ENCODE assay signal across 8 cellular contexts in the genomic region with DNA sequence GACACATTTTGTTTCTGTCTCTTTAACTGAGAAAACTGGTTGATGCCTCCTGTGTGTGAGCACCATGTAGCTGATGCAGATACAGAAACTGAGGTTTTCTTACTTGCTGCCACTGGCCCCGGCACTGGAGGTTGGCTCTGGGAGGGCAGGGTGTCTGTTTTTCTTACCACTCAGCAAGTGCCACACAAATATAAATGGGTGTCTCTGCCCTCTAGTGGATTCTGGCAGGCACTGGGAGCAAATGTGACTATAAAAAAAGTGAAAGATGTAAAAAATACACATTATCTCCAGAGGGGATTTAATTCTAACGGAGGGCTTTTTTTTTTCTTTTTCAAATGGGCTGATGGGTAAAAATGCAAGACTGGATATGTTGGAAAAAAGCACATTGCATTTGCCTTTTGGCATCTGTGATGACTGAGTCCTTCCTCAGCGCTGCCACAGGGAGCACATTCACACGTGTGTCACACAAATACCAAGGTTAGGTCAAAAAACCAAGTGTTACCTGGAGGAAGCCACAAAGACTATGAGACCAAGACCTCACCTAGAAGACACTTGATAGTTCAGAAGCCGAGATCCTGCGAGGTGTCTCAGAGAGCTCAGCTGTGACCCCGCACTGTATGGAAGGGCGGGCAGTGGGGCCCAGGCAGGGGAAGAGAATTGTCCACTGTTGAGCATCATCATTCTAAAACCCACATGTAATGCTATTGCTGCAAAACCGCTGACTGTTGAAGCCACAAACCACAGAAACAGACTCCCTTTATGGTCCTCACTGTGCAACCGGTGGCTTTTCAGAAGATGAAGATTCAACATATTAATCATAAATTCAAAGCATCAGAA. TPM values are rescaled to one million over a fixed set of nuclear protein-coding genes. Genes with fewer than 3 reads are reported as not detected.
DNase-seq lines count a peak whose midpoint lies in the region; ATAC-seq and TF ChIP-seq lines count a peak whose summit lies in the region.

No MANE protein-coding gene starts in this region.

- H3K36me3 ChIP-seq in OCI-LY1 (ENCODE audit: insufficient read depth, low read length), result no peaks in the 10 kb centered on the region

- TF ChIP-seq CTCF in OCI-LY1 (IDR thresholded peaks at IDR 0.05; ENCODE audit: low read length), result peak; percentile 88
- peak; percentile 72 for TF ChIP-seq CTCF in foreskin fibroblast (IDR thresholded peaks at IDR 0.05; ENCODE audit: low read depth, low read length)
- TF ChIP-seq CTCF in progenitor cell of endocrine pancreas (IDR thresholded peaks at IDR 0.05; ENCODE audit: unreplicated experiment), result peak; percentile 66

- H3K4me2 ChIP-seq in OCI-LY1 (ENCODE audit: low read length), result no peak overlapping the region

- H3K27me3 ChIP-seq in OCI-LY1 (ENCODE audit: insufficient read depth, low read length), result no peaks in the 10 kb centered on the region

- H3K27ac Mint-ChIP-seq in activated T-cell treated with anti-CD3 and anti-CD28 coated beads, Interleukin-2, amount 50 U/mL, for 24 hours, result peak overlapping the region; percentile 34
- H3K27ac Mint-ChIP-seq in progenitor cell of endocrine pancreas, result no peak overlapping the region

- no peaks in the 10 kb centered on the region for H3K79me2 ChIP-seq in OCI-LY1 (ENCODE audit: insufficient read depth, low read length)

- H3K27ac ChIP-seq in OCI-LY1 (ENCODE audit: low read depth, low read length, poor library complexity, severe bottlenecking), result no peak overlapping the region

- no peaks in the 10 kb centered on the region for H3F3A ChIP-seq in OCI-LY1 (ENCODE audit: insufficient read depth, low read length)

- ATAC-seq in GM21360 (IDR thresholded peaks at IDR 0.05; ENCODE audit: unreplicated experiment) (peak; percentile 89), HG03521 (IDR thresholded peaks at IDR 0.05; ENCODE audit: unreplicated experiment) (peak; percentile 78)

- peaks cover 32% of the 10 kb centered on the region for H3K36me3 Mint-ChIP-seq in activated T-cell treated with anti-CD3 and anti-CD28 coated beads, Interleukin-2, amount 50 U/mL, for 24 hours (ENCODE audit: low read depth)
- peaks cover 29% of the 10 kb centered on the region for H3K36me3 Mint-ChIP-seq in progenitor cell of endocrine pancreas (ENCODE audit: insufficient read depth)

- H4K20me1 ChIP-seq in OCI-LY1 (ENCODE audit: insufficient read depth, low read length), result no peaks in the 10 kb centered on the region

- no peaks in the 10 kb centered on the region for H3K9me2 ChIP-seq in OCI-LY1 (ENCODE audit: low read depth, low read length)

- H3K4me3 ChIP-seq in OCI-LY1 (ENCODE audit: low read depth, low read length, poor library complexity, severe bottlenecking) (no peak overlapping the region), foreskin fibroblast (ENCODE audit: low read depth in 1 of 2, low read length in 2 of 2) (no peak overlapping the region)

- no peak overlapping the region for H2AFZ ChIP-seq in OCI-LY1 (ENCODE audit: low read length)

- no peaks in the 10 kb centered on the region for H3K9me3 Mint-ChIP-seq in activated T-cell treated with anti-CD3 and anti-CD28 coated beads, Interleukin-2, amount 50 U/mL, for 24 hours
- H3K9me3 Mint-ChIP-seq in progenitor cell of endocrine pancreas (ENCODE audit: low read depth), result no peaks in the 10 kb centered on the region

- peak overlapping the region; percentile 27 for H3K4me3 Mint-ChIP-seq in activated T-cell treated with anti-CD3 and anti-CD28 coated beads, Interleukin-2, amount 50 U/mL, for 24 hours
- no peak overlapping the region for H3K4me3 Mint-ChIP-seq in progenitor cell of endocrine pancreas (ENCODE audit: low read depth)

- peaks cover 9% of the 10 kb centered on the region for H3K27me3 Mint-ChIP-seq in activated T-cell treated with anti-CD3 and anti-CD28 coated beads, Interleukin-2, amount 50 U/mL, for 24 hours
- H3K27me3 Mint-ChIP-seq in progenitor cell of endocrine pancreas, result no peaks in the 10 kb centered on the region

- no peak overlapping the region for H3K9ac ChIP-seq in OCI-LY1 (ENCODE audit: low read length)

- H3K4me1 ChIP-seq in OCI-LY1 (ENCODE audit: insufficient read depth, low read length, severe bottlenecking), result peaks cover 3% of the 10 kb centered on the region

- no peaks in the 10 kb centered on the region for H3K9me3 ChIP-seq in OCI-LY1 (ENCODE audit: low read length)

- DNase-seq in DMS153 treated with DMSO at 0.1 percent for 48 hours (lab: John Stamatoyannopoulos, UW; ENCODE audit: unreplicated experiment) (peak; percentile 67), foreskin fibroblast (peak in 1 of 2 donors; percentile 71), progenitor cell of endocrine pancreas (ENCODE audit: low spot score, unreplicated experiment) (no peak), UCSD-AML1 (lab: John Stamatoyannopoulos, UW; ENCODE audit: unreplicated experiment) (no peak)
- DNase-seq in activated T-cell treated with anti-CD3 and anti-CD28 coated beads, Interleukin-2, amount 50 U/mL, for 24 hours, result peak; percentile 48

- peaks cover 32% of the 10 kb centered on the region for H3K4me1 Mint-ChIP-seq in activated T-cell treated with anti-CD3 and anti-CD28 coated beads, Interleukin-2, amount 50 U/mL, for 24 hours (ENCODE audit: low read depth)
- peaks cover 16% of the 10 kb centered on the region for H3K4me1 Mint-ChIP-seq in progenitor cell of endocrine pancreas (ENCODE audit: low read depth)

RNA-seq across cellular contexts. Expression of gene PGBD2, which starts 18.9 kb away (rescaled TPM):
- 16.0 and 16.6 TPM in 2 replicates for total RNA-seq in progenitor cell of endocrine pancreas

Comparison
In these comparisons a context has a peak if more than half of its experiments do, and no peak if none do; other contexts are left out.
1. DNase-seq: peak in DMS153 treated with DMSO at 0.1 percent for 48 hours (single experiment) and activated T-cell treated with anti-CD3 and anti-CD28 coated beads, Interleukin-2, amount 50 U/mL, for 24 hours (single experiment); none in progenitor cell of endocrine pancreas (single experiment) and UCSD-AML1 (single experiment).
2. Peak in every context shown above with its lines, with median percentiles within 50 percentile points of each other: CTCF ChIP-seq.